Comparison of ENCODE assay signal across 10 cellular contexts in the genomic region with DNA sequence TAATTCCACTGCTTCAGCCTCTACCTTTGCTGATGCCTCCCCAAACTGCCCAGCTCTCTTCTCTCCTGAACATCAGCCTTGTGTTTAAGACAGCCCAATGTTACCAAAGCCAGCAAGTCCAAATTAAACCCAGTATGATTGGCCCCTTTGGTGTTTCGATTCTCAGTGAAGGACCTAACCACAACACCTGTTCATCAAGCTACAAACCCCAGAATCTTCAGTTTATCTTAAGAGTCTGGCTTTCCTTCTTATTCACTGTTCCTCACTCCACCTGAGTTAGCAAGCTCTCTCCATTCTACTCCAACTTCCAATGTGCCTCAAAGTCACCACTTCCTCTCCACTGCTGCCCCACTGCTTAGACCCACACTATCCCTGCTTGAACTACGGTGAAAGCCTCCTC. TPM values are rescaled to one million over a fixed set of nuclear protein-coding genes. Genes with fewer than 3 reads are reported as not detected.
A peak's percentile ranks its signal among the peaks of the same experiment; 100 is the strongest.
DNase-seq lines count a peak whose midpoint lies in the region; ATAC-seq, FAIRE-seq and TF ChIP-seq lines count a peak whose summit lies in the region.
"Had no signal": no experiment of that assay in that cellular context is flagged by ENCODE, and none has a peak within 500 bp of the region (broad histone marks: within the 10 kb centered on the region; RNA-seq: fewer than 3 reads in every experiment).

No MANE protein-coding gene starts in this region.

- H3K36me3 ChIP-seq in suprapubic skin (no peaks in the 10 kb centered on the region), HepG2 (replicated peaks in 1 of 2; ENCODE audit: control insufficient read depth in 1 of 2, insufficient read depth in 2 of 2, low read length in 2 of 2) (no peaks in the 10 kb centered on the region), hepatocyte (replicated peaks; ENCODE audit: insufficient read depth, low read depth) (no peaks in the 10 kb centered on the region)
- H3K36me3 ChIP-seq: spleen had no signal

- no peak for TF ChIP-seq EP300 in suprapubic skin (IDR thresholded peaks at IDR 0.05)
- TF ChIP-seq EP300 in HepG2 (IDR thresholded peaks at IDR 0.05; ENCODE audit: low read depth in 2 of 2, low read length in 2 of 2): no peak
- TF ChIP-seq EP300 in HepG2 (CRISPR knock-in tag; IDR thresholded peaks at IDR 0.05; ENCODE audit: borderline replicate concordance): no peak

- peaks cover 2% of the 10 kb centered on the region for H3K9me3 Mint-ChIP-seq in activated CD4-positive, alpha-beta memory T cell treated with anti-CD3 and anti-CD28 coated beads, Interleukin-2, amount 10 ng/mL, durations not matched to agents 7 days and 5 days

- no peak overlapping the region for H3K9ac ChIP-seq in HepG2 (ENCODE audit: insufficient read depth, low read depth, low read length)

- no peak overlapping the region for H3K27ac ChIP-seq in suprapubic skin
- H3K27ac ChIP-seq in HepG2 (ENCODE audit: extremely low read length, insufficient read depth, low read length): no peak overlapping the region
- H3K27ac ChIP-seq in hepatocyte: no peak overlapping the region
- H3K27ac ChIP-seq: spleen had no signal

- TF ChIP-seq POLR2A in suprapubic skin (IDR thresholded peaks at IDR 0.05) (no peak), HepG2 (IDR thresholded peaks at IDR 0.05; ENCODE audit: insufficient read depth in 1 of 2, low read depth in 2 of 2, low read length in 2 of 2) (no peak)

- TF ChIP-seq RAD21 in HepG2 (CRISPR knock-in tag; IDR thresholded peaks at IDR 0.05): no peak

- CTCF ChIA-PET in activated CD4-positive, alpha-beta memory T cell treated with anti-CD3 and anti-CD28 coated beads, Interleukin-2, amount 10 ng/mL, durations not matched to agents 7 days and 5 days (lab: Charles Lee): no interaction called here
- CTCF ChIA-PET in HepG2 (lab: Yijun Ruan, JAX; ENCODE audit: low intra/inter-chr PET ratio, low total read pairs): no interaction called here

- H2AFZ ChIP-seq in HepG2 (ENCODE audit: low read length) (no peak overlapping the region), hepatocyte (no peak overlapping the region)

- no peak for FAIRE-seq in HepG2 (lab: Jason Lieb, UNC)

- TF ChIP-seq CTCF in GM12875 (IDR thresholded peaks at IDR 0.05; ENCODE audit: borderline replicate concordance, insufficient read depth, low read depth, low read length) (no peak), suprapubic skin (IDR thresholded peaks at IDR 0.05) (no peak), HepG2 (CRISPR knock-in tag; IDR thresholded peaks at IDR 0.05) (no peak), hepatocyte (IDR thresholded peaks at IDR 0.05; ENCODE audit: poor library complexity) (no peak)

- peak; percentile 94 for ATAC-seq in GM19395 (IDR thresholded peaks at IDR 0.05; ENCODE audit: unreplicated experiment)
- peak; percentile 90 for ATAC-seq in HG03039 (IDR thresholded peaks at IDR 0.05; ENCODE audit: unreplicated experiment)
- no peak for ATAC-seq in HepG2

- peak overlapping the region; percentile 8 for H3K4me3 ChIP-seq in GM12875 (ENCODE audit: low read depth, low read length)
- no peak overlapping the region for H3K4me3 ChIP-seq in suprapubic skin
- no peak overlapping the region for H3K4me3 ChIP-seq in HepG2 (replicated peaks in 1 of 3; ENCODE audit: insufficient read depth in 1 of 3, low read depth in 2 of 3, low read length in 3 of 3)
- no peak overlapping the region for H3K4me3 ChIP-seq in hepatocyte
- H3K4me3 ChIP-seq: spleen had no signal

- peaks cover 12% of the 10 kb centered on the region for H3K27me3 Mint-ChIP-seq in activated CD4-positive, alpha-beta memory T cell treated with anti-CD3 and anti-CD28 coated beads, Interleukin-2, amount 10 ng/mL, durations not matched to agents 7 days and 5 days

- H3K27ac Mint-ChIP-seq in activated CD4-positive, alpha-beta memory T cell treated with anti-CD3 and anti-CD28 coated beads, Interleukin-2, amount 10 ng/mL, durations not matched to agents 7 days and 5 days: peak overlapping the region; percentile 41

- intact Hi-C loops in HepG2 (cut with micrococcal nuclease; ENCODE audit: unreplicated experiment): no loop called here

- H3K27me3 ChIP-seq in suprapubic skin (no peaks in the 10 kb centered on the region), HepG2 (ENCODE audit: control insufficient read depth in 1 of 2, insufficient read depth in 2 of 2, low read length in 2 of 2) (peaks cover 0 to 35% of the 10 kb centered on the region in 2 experiments; a peak in 4 of 5 replicates), hepatocyte (no peaks in the 10 kb centered on the region)

- POLR2A ChIA-PET in activated CD4-positive, alpha-beta memory T cell treated with anti-CD3 and anti-CD28 coated beads, Interleukin-2, amount 10 ng/mL, durations not matched to agents 7 days and 5 days (lab: Charles Lee): interaction anchor here (1.5 kb wide), 1 partner anchor 25 kb away, joined by 6 read pairs; the partner anchor contains the start of gene ITPKB
- POLR2A ChIA-PET in HepG2 (lab: Yijun Ruan, JAX): no interaction called here

- H3K9me3 ChIP-seq in suprapubic skin: no peaks in the 10 kb centered on the region
- no peaks in the 10 kb centered on the region for H3K9me3 ChIP-seq in HepG2 (ENCODE audit: low read length)
- H3K9me3 ChIP-seq in hepatocyte (ENCODE audit: low read depth): no peaks in the 10 kb centered on the region
- H3K9me3 ChIP-seq: spleen had no signal

- H3K4me1 Mint-ChIP-seq in activated CD4-positive, alpha-beta memory T cell treated with anti-CD3 and anti-CD28 coated beads, Interleukin-2, amount 10 ng/mL, durations not matched to agents 7 days and 5 days: peaks cover 28% of the 10 kb centered on the region

- no peaks in the 10 kb centered on the region for H3K36me3 Mint-ChIP-seq in activated CD4-positive, alpha-beta memory T cell treated with anti-CD3 and anti-CD28 coated beads, Interleukin-2, amount 10 ng/mL, durations not matched to agents 7 days and 5 days (ENCODE audit: low read depth)

- H3K9me2 ChIP-seq in hepatocyte (replicated peaks; ENCODE audit: insufficient read depth): no peaks in the 10 kb centered on the region

- H3K4me3 Mint-ChIP-seq in activated CD4-positive, alpha-beta memory T cell treated with anti-CD3 and anti-CD28 coated beads, Interleukin-2, amount 10 ng/mL, durations not matched to agents 7 days and 5 days: no peak overlapping the region

- BruUV-seq in HepG2 (replicated peaks; lab: Mats Ljungman, UMichigan): no TSS peak

- WGBS in suprapubic skin: 90% methylated on average over 2 of the region's 2 CpGs
- 1% methylated on average over 2 of the region's 2 CpGs for WGBS in HepG2 (ENCODE audit: low lambda C conversion rate)
- WGBS in hepatocyte (ENCODE audit: low lambda C conversion rate, missing lambda C conversion rate): 96% methylated on average over 2 of the region's 2 CpGs

- in situ Hi-C loops in HepG2 (cut with HindIII; ENCODE audit: extremely low pct_ligation_motif_present, low pct_unique_long_range_greater_than_20kb): no loop called here

- no peaks in the 10 kb centered on the region for H3K79me2 ChIP-seq in HepG2 (ENCODE audit: insufficient read depth, low read length)
- H3K79me2 ChIP-seq in hepatocyte: no peaks in the 10 kb centered on the region

- H4K20me1 ChIP-seq in HepG2 (ENCODE audit: insufficient read depth, low read length) (no peaks in the 10 kb centered on the region), hepatocyte (ENCODE audit: insufficient read depth, poor library complexity, severe bottlenecking) (no peaks in the 10 kb centered on the region)

- H3K4me1 ChIP-seq in suprapubic skin: no peaks in the 10 kb centered on the region
- no peaks in the 10 kb centered on the region for H3K4me1 ChIP-seq in HepG2 (ENCODE audit: insufficient read depth, low read length)
- H3K4me1 ChIP-seq in hepatocyte (ENCODE audit: insufficient read depth): no peaks in the 10 kb centered on the region

- no peak for DNase-seq in activated CD4-positive, alpha-beta memory T cell treated with anti-CD3 and anti-CD28 coated beads, Interleukin-2, amount 10 ng/mL, durations not matched to agents 7 days and 5 days
- DNase-seq in NCI-H69 (lab: John Stamatoyannopoulos, UW): no peak
- no peak for DNase-seq in suprapubic skin (ENCODE audit: low spot score in 2 of 2)
- DNase-seq in HepG2 (ENCODE audit: low spot score): no peak
- no peak for DNase-seq in hepatocyte (ENCODE audit: low spot score)
- DNase-seq: spleen, substantia nigra had no signal

- H3K4me2 ChIP-seq in HepG2 (ENCODE audit: low read depth, low read length): no peak overlapping the region
- no peak overlapping the region for H3K4me2 ChIP-seq in hepatocyte

TF ChIP-seq in HepG2, 621 proteins besides CTCF, POLR2A, EP300 and RAD21:
- TF ChIP-seq ZSCAN31 (CRISPR knock-in tag; IDR thresholded peaks at IDR 0.05; ENCODE audit: low read depth): no peak
- TF ChIP-seq JARID2 (CRISPR knock-in tag; IDR thresholded peaks at IDR 0.05; ENCODE audit: insufficient replicate concordance): no peak
- TF ChIP-seq CEBPB (IDR thresholded peaks at IDR 0.05; ENCODE audit: borderline replicate concordance, low read depth, low read length): no peak
TF ChIP-seq in HepG2: peak in this region for 0.

RNA-seq across cellular contexts. Expression of gene ITPKB, which starts 25.5 kb away (rescaled TPM):
- total RNA-seq in activated CD4-positive, alpha-beta memory T cell treated with anti-CD3 and anti-CD28 coated beads, Interleukin-2, amount 10 ng/mL, durations not matched to agents 7 days and 5 days: 10 to 100 TPM; 43.6 to 44.4 TPM
- 10 to 100 TPM; 31.0 to 39.0 (median 35.3) TPM for total RNA-seq in suprapubic skin
- total RNA-seq in HepG2 (2016; rRNA removed; fragmentation: Illumina TruSeq; extraction: Trizol): not detected in 2 replicates
- not detected in 2 replicates for total RNA-seq in HepG2 (2016; cell fraction: cytosol; rRNA removed; fragmentation: Illumina TruSeq; extraction: Trizol; ENCODE audit: low read depth)
- not detected in 2 replicates for total RNA-seq in HepG2 (2016; cell fraction: insoluble cytoplasmic fraction; rRNA removed; fragmentation: Illumina TruSeq; extraction: Trizol)
- not detected in 2 replicates for total RNA-seq in HepG2 (2016; cell fraction: membrane; rRNA removed; fragmentation: Illumina TruSeq; extraction: Trizol)
- not detected in 2 replicates for total RNA-seq in HepG2 (2016; cell fraction: nucleus; rRNA removed; fragmentation: Illumina TruSeq; extraction: Trizol)
- not detected in 2 replicates for polyA plus RNA-seq in HepG2 (2011; rRNA removed)
- not detected in 2 replicates for polyA plus RNA-seq in HepG2 (2011; cell fraction: cytosol; rRNA removed)
- not detected in 2 replicates for polyA plus RNA-seq in HepG2 (2011; cell fraction: nucleus; rRNA removed)
- not detected in 2 replicates for polyA plus RNA-seq in HepG2 (2012)
- polyA plus RNA-seq in HepG2 (2016; cell fraction: cytosol; fragmentation: Illumina TruSeq; extraction: Trizol; ENCODE audit: low read depth): not detected in 2 replicates
- polyA plus RNA-seq in HepG2 (2016; cell fraction: insoluble cytoplasmic fraction; fragmentation: Illumina TruSeq; extraction: Trizol; ENCODE audit: low read depth): not detected in 2 replicates
- polyA plus RNA-seq in HepG2 (2016; cell fraction: membrane; fragmentation: Illumina TruSeq; extraction: Trizol; ENCODE audit: low read depth): not detected in 2 replicates
- polyA plus RNA-seq in HepG2 (2016; cell fraction: nucleus; fragmentation: Illumina TruSeq; extraction: Trizol; ENCODE audit: insufficient read depth, low read depth): not detected in 2 replicates
- polyA minus RNA-seq in HepG2 (2011; rRNA and poly(A)+ RNA removed; ENCODE audit: low replicate concordance): 0.84 TPM in 1 of 2 replicates, not detected in the other
- polyA minus RNA-seq in HepG2 (2011; cell fraction: cytosol; rRNA and poly(A)+ RNA removed): not detected in 2 replicates
- polyA minus RNA-seq in HepG2 (2011; cell fraction: nucleus; rRNA and poly(A)+ RNA removed): not detected in 2 replicates
- total RNA-seq in hepatocyte: 9.4 and 11.0 TPM in 2 replicates
- polyA plus RNA-seq in hepatocyte: 7.4 and 13.8 TPM in 2 replicates

Comparison
In these comparisons a context has a peak if more than half of its experiments do, and no peak if none do; other contexts are left out.
1. RNA of gene ITPKB, which starts 25.5 kb away (total RNA-seq): 43.6 to 44.4 TPM in activated CD4-positive, alpha-beta memory T cell treated with anti-CD3 and anti-CD28 coated beads, Interleukin-2, amount 10 ng/mL, durations not matched to agents 7 days and 5 days, 31.0 to 39.0 TPM in suprapubic skin and 9.4 to 11.0 TPM in hepatocyte; not detected in HepG2; every median in the first group is over 10 times any median in the second.